Comparison of ENCODE assay signal across 8 cellular contexts in the genomic region with DNA sequence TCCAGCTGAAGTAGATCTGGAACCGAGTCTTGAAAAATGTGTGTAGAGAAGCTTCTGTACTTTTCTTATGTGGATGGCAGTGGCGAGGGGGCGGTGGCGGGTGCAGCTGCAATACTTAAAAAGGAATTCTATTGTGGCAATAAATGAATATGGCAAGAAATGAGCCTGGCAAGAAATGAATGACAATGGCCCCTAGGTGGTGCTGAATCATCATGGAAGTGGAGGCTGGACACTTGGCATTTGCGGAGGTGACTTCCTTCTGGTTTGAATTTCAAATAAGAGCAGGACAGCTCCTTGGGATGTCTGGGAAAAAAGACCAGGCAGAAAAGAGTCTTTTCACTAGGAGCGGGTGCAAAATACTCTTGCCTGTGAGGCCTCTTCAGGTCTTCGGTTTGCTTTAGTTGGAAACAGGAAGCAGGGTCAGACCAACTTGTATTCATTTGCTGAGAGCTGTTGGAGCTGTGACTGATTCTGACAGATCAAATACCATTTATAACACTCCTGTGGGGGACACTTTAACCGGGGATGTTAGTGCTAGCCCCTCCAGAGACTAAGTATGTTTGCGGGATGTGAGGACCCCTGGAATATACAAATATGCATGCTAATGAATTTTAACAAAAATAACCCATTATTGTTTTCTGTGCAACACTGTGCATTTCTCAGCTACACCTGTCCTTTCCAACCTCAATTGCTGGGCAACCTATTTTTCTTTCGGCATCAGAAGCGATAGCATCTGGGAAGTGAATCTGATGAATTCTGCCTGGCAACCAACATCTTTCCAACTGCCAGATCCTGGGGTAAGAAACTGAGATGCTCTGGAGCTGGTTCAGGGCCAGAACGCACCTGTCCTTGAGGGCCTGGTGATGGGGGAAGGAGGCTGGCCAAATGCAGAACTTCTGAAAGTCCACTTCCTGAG. TPM values are rescaled to one million over a fixed set of nuclear protein-coding genes. Genes with fewer than 3 reads are reported as not detected.
DNase-seq lines count a peak whose midpoint lies in the region; ATAC-seq and TF ChIP-seq lines count a peak whose summit lies in the region.

No MANE protein-coding gene starts in this region.

- peak; percentile 59 for ATAC-seq in GM18907 (IDR thresholded peaks at IDR 0.05; ENCODE audit: unreplicated experiment)
- peak; percentile 67 for ATAC-seq in naive thymus-derived CD4-positive, alpha-beta T cell

- CTCF ChIA-PET in naive thymus-derived CD4-positive, alpha-beta T cell (lab: Charles Lee), result interaction anchor here (0.5 to 3.9 kb wide), 21 partner anchors 10 to 725 kb away, joined by 3 to 43 read pairs (median 4); no protein-coding TSS in a partner anchor

- POLR2A ChIA-PET in naive thymus-derived CD4-positive, alpha-beta T cell (lab: Charles Lee), result interaction anchor here (0.9 to 1.8 kb wide), 3 partner anchors 363 to 673 kb away, joined by 3 to 6 read pairs (median 3); partner anchors contain the start of gene KLF7

- H3K36me3 ChIP-seq in esophagus muscularis mucosa (peaks cover 0 to 10% (median under 1%) of the 10 kb centered on the region in 4 donors), thymus (ENCODE audit: control insufficient read depth, insufficient read depth) (peaks cover under 1% of the 10 kb centered on the region)
- H3K36me3 ChIP-seq in naive thymus-derived CD4-positive, alpha-beta T cell (ENCODE audit: control insufficient read depth in 2 of 3, insufficient read depth in 3 of 3, low read length in 3 of 3), result no peaks in the 10 kb centered on the region

- H3K4me3 Mint-ChIP-seq in naive thymus-derived CD4-positive, alpha-beta T cell, result peak overlapping the region; percentile 52 to 85 (median 79)

- H3K9me3 Mint-ChIP-seq in naive thymus-derived CD4-positive, alpha-beta T cell, result no peaks in the 10 kb centered on the region

- H3K27me3 ChIP-seq in esophagus muscularis mucosa, result no peaks in the 10 kb centered on the region
- H3K27me3 ChIP-seq in naive thymus-derived CD4-positive, alpha-beta T cell (ENCODE audit: control insufficient read depth in 2 of 2, insufficient read depth in 2 of 2, low read length in 2 of 2), result no peaks in the 10 kb centered on the region
- H3K27me3 ChIP-seq in thymus (ENCODE audit: control insufficient read depth, insufficient read depth), result no peaks in the 10 kb centered on the region

- H3K36me3 Mint-ChIP-seq in naive thymus-derived CD4-positive, alpha-beta T cell, result peaks cover 0 to 3% (median 0%) of the 10 kb centered on the region in 5 donors

- TF ChIP-seq EP300 in esophagus muscularis mucosa (IDR thresholded peaks at IDR 0.05), result no peak

- H3K4me1 Mint-ChIP-seq in naive thymus-derived CD4-positive, alpha-beta T cell, result peaks cover 15 to 32% (median 24%) of the 10 kb centered on the region in 7 donors

- H3K9me3 ChIP-seq in esophagus muscularis mucosa (no peaks in the 10 kb centered on the region), thymus (ENCODE audit: control insufficient read depth) (no peaks in the 10 kb centered on the region)
- no peaks in the 10 kb centered on the region for H3K9me3 ChIP-seq in naive thymus-derived CD4-positive, alpha-beta T cell (ENCODE audit: control insufficient read depth in 2 of 3, low read length in 3 of 3)

- H3K4me1 ChIP-seq in esophagus muscularis mucosa, result peaks cover 7 to 19% (median 14%) of the 10 kb centered on the region in 4 donors
- H3K4me1 ChIP-seq in naive thymus-derived CD4-positive, alpha-beta T cell (ENCODE audit: control insufficient read depth in 2 of 2, insufficient read depth in 2 of 2, low read length in 2 of 2), result peaks cover 0 to 4% of the 10 kb centered on the region in 2 donors
- H3K4me1 ChIP-seq in thymus (ENCODE audit: control insufficient read depth, insufficient read depth, low read length), result peaks cover 2% of the 10 kb centered on the region

- peak; percentile 70 to 78 (median 75) for TF ChIP-seq CTCF in esophagus muscularis mucosa (IDR thresholded peaks at IDR 0.05)

- intact Hi-C loops in esophagus muscularis mucosa (cut with DNase I), result loop anchor here (2.0 to 5.0 kb wide), 2 partner anchors 177 to 674 kb away; no protein-coding TSS in a partner anchor
- intact Hi-C loops in naive thymus-derived CD4-positive, alpha-beta T cell (cut with micrococcal nuclease), result loop anchor here (1.0 to 10.0 kb wide), 18 partner anchors 58 to 1272 kb away; partner anchors contain the start of genes KLF7 (in 2 of the 2) and CREB1 (in 1 of the 2)

- peak overlapping the region in 2 of 4 donors; percentile 37 to 38 for H3K27ac ChIP-seq in esophagus muscularis mucosa (replicated peaks in 1 of 4)
- H3K27ac ChIP-seq in naive thymus-derived CD4-positive, alpha-beta T cell (ENCODE audit: low read depth, low read length), result peak overlapping the region; percentile 23
- H3K27ac ChIP-seq in thymus (ENCODE audit: low read depth), result no peak overlapping the region

- H3K27me3 Mint-ChIP-seq in naive thymus-derived CD4-positive, alpha-beta T cell, result no peaks in the 10 kb centered on the region

- DNase-seq in Ammon's horn (ENCODE audit: low spot score) (peak; percentile 89), HPDE6-E6E7 (ENCODE audit: extremely low spot score) (peak; percentile 56), NCI-H82 treated with DMSO at 0.1 percent for 48 hours (lab: John Stamatoyannopoulos, UW; ENCODE audit: unreplicated experiment) (peak; percentile 42), esophagus muscularis mucosa (ENCODE audit: extremely low spot score) (no peak)
- DNase-seq in activated CD8-positive, alpha-beta memory T cell treated with anti-CD3 and anti-CD28 coated beads, Interleukin-2, amount 50 U/mL, for 48 hours, result peak; percentile 52
- DNase-seq in naive thymus-derived CD4-positive, alpha-beta T cell, result peak in 8 of 9 donors; percentile 20 to 61 (median 53)

- H3K4me3 ChIP-seq in esophagus muscularis mucosa (no peak overlapping the region), thymus (ENCODE audit: low read length) (peak overlapping the region; percentile 45)
- H3K4me3 ChIP-seq in naive thymus-derived CD4-positive, alpha-beta T cell (ENCODE audit: low read length), result no peak overlapping the region

- H3K27ac Mint-ChIP-seq in naive thymus-derived CD4-positive, alpha-beta T cell, result peak overlapping the region; percentile 1 to 86 (median 37)

- 24% methylated on average over 10 of the region's 12 CpGs for WGBS in esophagus muscularis mucosa
- 36% methylated on average over 12 of the region's 12 CpGs for WGBS in thymus

- no peak for TF ChIP-seq POLR2A in esophagus muscularis mucosa (IDR thresholded peaks at IDR 0.05; ENCODE audit: low read depth)

RNA-seq across cellular contexts. Expression of gene FASTKD2, which starts 35.4 kb away (rescaled TPM):
- total RNA-seq in esophagus muscularis mucosa, result 10 to 100 TPM; 22.5 to 31.3 (median 25.2) TPM
- 10 to 100 TPM; 16.5 to 31.9 (median 24.5) TPM for total RNA-seq in naive thymus-derived CD4-positive, alpha-beta T cell
- polyA plus RNA-seq in naive thymus-derived CD4-positive, alpha-beta T cell, result 10 to 100 TPM; 26.0 to 29.5 TPM
- 12.9 TPM for polyA plus RNA-seq in thymus

RNA-seq across cellular contexts. Expression of gene MDH1B, which starts 35.6 kb away (rescaled TPM):
- total RNA-seq in esophagus muscularis mucosa, result 1 to 10 TPM in 2 of 4 donors, under 1 TPM in 2; 0.19 to 1.2 (median 0.75) TPM
- under 1 TPM in 4 of 5 experiments, not detected in 1; 0.17 to 0.54 (median 0.24) TPM for total RNA-seq in naive thymus-derived CD4-positive, alpha-beta T cell
- polyA plus RNA-seq in naive thymus-derived CD4-positive, alpha-beta T cell, result under 1 TPM in 1 of 2 donors, not detected in 1; 0.12 TPM
- 1.3 TPM for polyA plus RNA-seq in thymus
